15 cellular contexts compared by ENCODE assay signal in the genomic region with DNA sequence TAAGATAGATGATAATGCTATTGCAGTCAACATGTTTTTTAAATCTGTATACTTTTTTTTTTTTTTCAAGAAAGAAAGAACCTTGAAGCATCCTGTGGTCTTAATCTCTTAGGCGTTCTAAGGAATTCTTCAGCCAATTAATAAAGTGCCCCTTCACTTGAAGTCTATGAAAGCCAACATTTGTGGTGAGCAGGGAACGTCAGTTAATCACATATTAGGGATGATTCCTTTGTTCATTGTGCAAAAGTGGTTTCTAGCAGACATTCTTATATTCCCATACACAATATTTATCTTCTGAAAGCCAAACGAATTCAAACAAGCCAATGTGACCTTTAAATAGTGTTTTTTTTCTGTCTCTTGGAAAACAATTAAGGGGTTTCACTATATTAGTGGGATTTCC.
"Had no signal": no experiment of that assay in that cellular context is flagged by ENCODE, and none has a peak within 500 bp of the region (broad histone marks: within the 10 kb centered on the region; RNA-seq: fewer than 3 reads in every experiment).

No MANE protein-coding gene starts in this region.

- H3K36me3 ChIP-seq: breast epithelium, esophagus muscularis mucosa, heart left ventricle, upper lobe of right lung had no signal

- FAIRE-seq: kidney had no signal

- H3K27me3 ChIP-seq: breast epithelium, esophagus muscularis mucosa, heart left ventricle, upper lobe of right lung had no signal

- H3K4me3 Mint-ChIP-seq: activated naive CD4-positive, alpha-beta T cell treated with anti-CD3 and anti-CD28 coated beads, Interleukin-2, amount 10 ng/mL, durations not matched to agents 7 days and 5 days; activated T-helper 17 cell treated with anti-CD3 and anti-CD28 coated beads, Interleukin-2, amount 50 U/mL, for 72 hours had no signal

- H3K9me3 ChIP-seq: breast epithelium, esophagus muscularis mucosa, heart left ventricle, upper lobe of right lung had no signal

- DNase-seq: activated CD4-positive, alpha-beta T cell treated with anti-CD3 and anti-CD28 coated beads for 48 hours; activated CD8-positive, alpha-beta memory T cell treated with anti-CD3 and anti-CD28 coated beads for 24 hours; activated naive CD4-positive, alpha-beta T cell treated with anti-CD3 and anti-CD28 coated beads, Interleukin-2, amount 10 ng/mL, durations not matched to agents 7 days and 5 days; dermis blood vessel endothelial cell; heart left ventricle; kidney; left ventricle myocardium superior; stimulated activated naive CD4-positive, alpha-beta T cell treated with Interleukin-2 at 50 U/mL for 16 hours; upper lobe of right lung had no signal

- H3K9me3 Mint-ChIP-seq: activated naive CD4-positive, alpha-beta T cell treated with anti-CD3 and anti-CD28 coated beads, Interleukin-2, amount 10 ng/mL, durations not matched to agents 7 days and 5 days; activated T-helper 17 cell treated with anti-CD3 and anti-CD28 coated beads, Interleukin-2, amount 50 U/mL, for 72 hours had no signal

- H3K27me3 Mint-ChIP-seq: activated naive CD4-positive, alpha-beta T cell treated with anti-CD3 and anti-CD28 coated beads, Interleukin-2, amount 10 ng/mL, durations not matched to agents 7 days and 5 days; activated T-helper 17 cell treated with anti-CD3 and anti-CD28 coated beads, Interleukin-2, amount 50 U/mL, for 72 hours; progenitor cell of endocrine pancreas had no signal

- H3K4me1 Mint-ChIP-seq: activated naive CD4-positive, alpha-beta T cell treated with anti-CD3 and anti-CD28 coated beads, Interleukin-2, amount 10 ng/mL, durations not matched to agents 7 days and 5 days; activated T-helper 17 cell treated with anti-CD3 and anti-CD28 coated beads, Interleukin-2, amount 50 U/mL, for 72 hours had no signal

- ATAC-seq: activated T-helper 17 cell treated with anti-CD3 and anti-CD28 coated beads, Interleukin-2, amount 50 U/mL, for 72 hours; heart left ventricle; left ventricle myocardium superior; sciatic nerve; SK-N-SH treated with all-trans-retinoic acid at 6 μM for 48 hours; upper lobe of right lung had no signal

- H3K27ac ChIP-seq: breast epithelium, esophagus muscularis mucosa, heart left ventricle, upper lobe of right lung had no signal

- H3K4me3 ChIP-seq: breast epithelium, esophagus muscularis mucosa, heart left ventricle, upper lobe of right lung had no signal

- H3K36me3 Mint-ChIP-seq: activated naive CD4-positive, alpha-beta T cell treated with anti-CD3 and anti-CD28 coated beads, Interleukin-2, amount 10 ng/mL, durations not matched to agents 7 days and 5 days had no signal

- H3K4me1 ChIP-seq: breast epithelium had no signal

- H3K27ac Mint-ChIP-seq: activated naive CD4-positive, alpha-beta T cell treated with anti-CD3 and anti-CD28 coated beads, Interleukin-2, amount 10 ng/mL, durations not matched to agents 7 days and 5 days; activated T-helper 17 cell treated with anti-CD3 and anti-CD28 coated beads, Interleukin-2, amount 50 U/mL, for 72 hours; progenitor cell of endocrine pancreas had no signal
